In genomic region chr7:107170051-107170661, GRCh38 we compare ENCODE assay signal across 8 cellular contexts. TPM values are rescaled to one million over a fixed set of nuclear protein-coding genes. Genes with fewer than 3 reads are reported as not detected.
DNase-seq lines count a peak whose midpoint lies in the region; ATAC-seq and TF ChIP-seq lines count a peak whose summit lies in the region.

No MANE protein-coding gene starts in this region.

- no peaks in the 10 kb centered on the region for H3K27me3 Mint-ChIP-seq in activated T-cell treated with anti-CD3 and anti-CD28 coated beads, Interleukin-2, amount 50 U/mL, for 4 hours (ENCODE audit: low read depth)

- H3K27ac ChIP-seq in liver (ENCODE audit: low read depth in 1 of 2, low read length in 2 of 2) (peak overlapping the region; percentile 99 to 100), transverse colon (peak overlapping the region; percentile 98)

- in situ Hi-C loops in transverse colon (cut with MboI; ENCODE audit: low pct_ligation_motif_present in 1 of 4, low pct_unique_long_range_greater_than_20kb in 1 of 4, low sequenced_read_pairs in 3 of 4): no loop called here

- peaks cover 5 to 27% (median 13%) of the 10 kb centered on the region in 4 donors for H3K4me1 ChIP-seq in liver (ENCODE audit: control insufficient read depth in 4 of 4, insufficient read depth in 4 of 4, low read length in 3 of 4)
- H3K4me1 ChIP-seq in transverse colon: peaks cover 4 to 56% (median 29%) of the 10 kb centered on the region in 4 donors

- H3K36me3 ChIP-seq in liver (ENCODE audit: control insufficient read depth in 4 of 4, insufficient read depth in 3 of 4, low read depth in 1 of 4, low read length in 3 of 4): peaks cover 0 to 2% (median under 1%) of the 10 kb centered on the region in 4 donors
- H3K36me3 ChIP-seq in transverse colon: no peaks in the 10 kb centered on the region

- H3K36me3 Mint-ChIP-seq in activated T-cell treated with anti-CD3 and anti-CD28 coated beads, Interleukin-2, amount 50 U/mL, for 4 hours (ENCODE audit: insufficient read depth): peaks cover 5% of the 10 kb centered on the region

- no peak for DNase-seq in activated T-cell treated with anti-CD3 and anti-CD28 coated beads, Interleukin-2, amount 50 U/mL, for 4 hours
- no peak for DNase-seq in activated T-cell treated with anti-CD3 and anti-CD28 coated beads, Interleukin-2, amount 50 U/mL, for 48 hours
- DNase-seq in astrocyte of the hippocampus (ENCODE audit: low read depth, low spot score) (peak; percentile 21), transverse colon (no peak), AML-193 (lab: John Stamatoyannopoulos, UW) (no peak)
- no peak for DNase-seq in stimulated activated CD4-positive, alpha-beta T cell treated with anti-CD3 and anti-CD28 coated beads, Interleukin-2, amount 100 ng/mL, for 48 hours

- H3K9me3 ChIP-seq in liver (ENCODE audit: control insufficient read depth in 4 of 4, low read length in 3 of 4) (no peaks in the 10 kb centered on the region), transverse colon (no peaks in the 10 kb centered on the region)

- H3K4me3 ChIP-seq in liver (ENCODE audit: low read depth in 1 of 3, low read length in 3 of 3): peak overlapping the region; percentile 66 to 98 (median 92)
- H3K4me3 ChIP-seq in transverse colon: peak overlapping the region; percentile 91 to 97 (median 93)

- TF ChIP-seq POLR2A in transverse colon (IDR thresholded peaks at IDR 0.05): no peak

- TF ChIP-seq RAD21 in liver (IDR thresholded peaks at IDR 0.05): no peak

- no peak for ATAC-seq in activated T-cell treated with anti-CD3 and anti-CD28 coated beads, Interleukin-2, amount 50 U/mL, for 4 hours
- no peak for ATAC-seq in HG03354 (IDR thresholded peaks at IDR 0.05; ENCODE audit: poor library complexity, severe bottlenecking, unreplicated experiment)

- peak overlapping the region; percentile 61 to 75 for H3K9ac ChIP-seq in liver (ENCODE audit: low read depth in 1 of 2, low read length in 2 of 2)

- H3K4me1 Mint-ChIP-seq in activated T-cell treated with anti-CD3 and anti-CD28 coated beads, Interleukin-2, amount 50 U/mL, for 4 hours (ENCODE audit: low read depth): peaks cover 61% of the 10 kb centered on the region

- no peaks in the 10 kb centered on the region for H3K9me3 Mint-ChIP-seq in activated T-cell treated with anti-CD3 and anti-CD28 coated beads, Interleukin-2, amount 50 U/mL, for 4 hours

- TF ChIP-seq EP300 in transverse colon (IDR thresholded peaks at IDR 0.05; ENCODE audit: low read depth): no peak

- H3K27me3 ChIP-seq in liver (ENCODE audit: control insufficient read depth in 4 of 4, insufficient read depth in 4 of 4, low read length in 3 of 4) (no peaks in the 10 kb centered on the region), transverse colon (no peaks in the 10 kb centered on the region)

- intact Hi-C loops in transverse colon (cut with DNase I; ENCODE audit: low total_unique reads): no loop called here

- no peak for TF ChIP-seq CTCF in liver (IDR thresholded peaks at IDR 0.05; ENCODE audit: low read depth, low read length, missing input control)
- no peak for TF ChIP-seq CTCF in transverse colon (IDR thresholded peaks at IDR 0.05)

- peak overlapping the region; percentile 98 for H3K4me3 Mint-ChIP-seq in activated T-cell treated with anti-CD3 and anti-CD28 coated beads, Interleukin-2, amount 50 U/mL, for 4 hours

- WGBS in liver: 1% methylated on average over 10 of the region's 10 CpGs
- 1 to 3% methylated on average over 8 to 10 of the region's 10 CpGs for WGBS in transverse colon (ENCODE audit: low coverage in 1 of 2), 2 donors

TF ChIP-seq in liver, 16 proteins besides CTCF, POLR2A, EP300 and RAD21:
- TF ChIP-seq, protein P1, sequence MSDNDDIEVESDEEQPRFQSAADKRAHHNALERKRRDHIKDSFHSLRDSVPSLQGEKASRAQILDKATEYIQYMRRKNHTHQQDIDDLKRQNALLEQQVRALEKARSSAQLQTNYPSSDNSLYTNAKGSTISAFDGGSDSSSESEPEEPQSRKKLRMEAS (IDR thresholded peaks at IDR 0.05): peak; percentile 22
- TF ChIP-seq GABPA (IDR thresholded peaks at IDR 0.05 in 1 of 2, conservative IDR thresholded peaks at IDR 0.05 in 1 of 2) (no peak), SP1 (IDR thresholded peaks at IDR 0.05) (no peak), RXRA (IDR thresholded peaks at IDR 0.05) (peak in 1 of 2 donors; percentile 2)

RNA-seq across cellular contexts. Expression of gene HBP1, which starts 1.4 kb away (rescaled TPM):
- 10 to 100 TPM; 10.1 to 18.5 (median 16.2) TPM for total RNA-seq in activated T-cell treated with anti-CD3 and anti-CD28 coated beads, Interleukin-2, amount 50 U/mL, for 4 hours
- 10 to 100 TPM; 63.5 to 67.9 TPM for total RNA-seq in liver
- polyA plus RNA-seq in liver: 10 to 100 TPM; 24.6 to 32.6 TPM
- 100 to 1,000 TPM in 1 of 4 donors, 10 to 100 TPM in 3; 59.5 to 170 (median 88.3) TPM for total RNA-seq in transverse colon
